8 cellular contexts compared by ENCODE assay signal in the genomic region with DNA sequence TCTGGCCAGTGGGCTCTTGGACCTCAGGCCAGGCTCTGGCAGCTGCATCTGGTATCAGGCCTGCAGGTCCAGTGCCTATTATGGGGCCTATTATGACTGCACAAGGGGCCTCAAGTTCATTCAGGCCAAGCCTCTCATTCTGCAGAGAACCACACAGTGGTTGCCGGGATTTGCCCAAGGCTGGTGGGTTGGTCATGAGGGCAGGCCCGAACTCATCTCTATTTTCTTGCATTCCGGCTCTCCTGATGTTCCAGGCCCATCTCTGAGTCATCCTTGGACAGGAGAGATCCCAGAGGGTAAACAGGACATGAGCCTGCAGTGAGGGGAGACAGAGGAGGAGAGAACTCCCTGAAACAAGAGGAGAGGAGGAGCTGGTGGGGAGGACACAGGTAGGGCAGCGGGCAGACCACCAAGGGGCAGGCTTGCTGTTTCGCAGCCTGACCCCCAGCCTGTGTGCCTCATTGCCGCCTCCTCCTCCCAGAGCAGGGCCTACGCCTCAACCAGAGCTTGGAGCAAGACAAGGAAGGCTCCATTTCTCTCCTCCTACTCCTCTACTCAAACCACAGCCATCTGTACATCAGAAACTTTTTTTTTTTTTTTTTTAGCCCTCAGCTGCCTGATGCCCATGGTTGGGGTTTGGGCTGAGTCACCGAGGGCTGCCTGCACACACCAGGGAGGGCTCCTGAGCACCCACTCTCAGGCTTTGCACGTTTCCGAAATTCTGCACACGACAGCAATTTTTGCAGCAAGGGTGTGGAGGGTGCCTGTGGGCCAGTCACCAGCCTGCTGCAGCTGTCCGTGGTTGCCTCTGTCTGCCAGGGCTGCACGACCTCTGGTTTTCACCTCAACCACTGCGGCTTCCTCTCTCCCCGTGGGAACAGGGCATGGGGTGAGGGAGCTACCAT. TPM values are rescaled to one million over a fixed set of nuclear protein-coding genes. Genes with fewer than 3 reads are reported as not detected.
DNase-seq lines count a peak whose midpoint lies in the region; ATAC-seq and TF ChIP-seq lines count a peak whose summit lies in the region.

No MANE protein-coding gene starts in this region.

- DNase-seq in astrocyte of the hippocampus (ENCODE audit: low read depth, low spot score) = peak; percentile 18
- peak; percentile 26 for DNase-seq in skeletal muscle cell (ENCODE audit: low read depth)
- no peak for DNase-seq in COLO829 (ENCODE audit: low spot score)
- no peak for DNase-seq in DMS114 treated with DMSO at 0.1 percent for 48 hours (lab: John Stamatoyannopoulos, UW; ENCODE audit: unreplicated experiment)
- no peak for DNase-seq in ascending aorta (ENCODE audit: low spot score in 2 of 2)
- DNase-seq in head of caudate nucleus = no peak

- H3K27ac Mint-ChIP-seq in T-helper 1 cell treated with Interleukin-12 subunit alpha and Interleukin-12 subunit beta and Interleukin-4 antibody, amounts not matched to agents 30 μg/mL and 1 μg/mL, for 36 hours = no peak overlapping the region

- H3K4me3 ChIP-seq in skeletal muscle cell (ENCODE audit: low read depth, low read length) (no peak overlapping the region), ascending aorta (no peak overlapping the region)

- peak; percentile 36 for ATAC-seq in GM18498 (IDR thresholded peaks at IDR 0.05; ENCODE audit: unreplicated experiment)

- TF ChIP-seq CTCF in ascending aorta (IDR thresholded peaks at IDR 0.05) = no peak

- H3K4me1 ChIP-seq in ascending aorta = peaks cover 3 to 7% of the 10 kb centered on the region in 2 donors

- intact Hi-C loops in ascending aorta (cut with DNase I) (loop anchor here (5.0 kb wide), 2 partner anchors 60 to 80 kb away; no protein-coding TSS in a partner anchor), head of caudate nucleus (cut with DNase I) (loop anchor here (10.0 kb wide), 1 partner anchor 243 kb away; no protein-coding TSS in a partner anchor)

- H3K9me3 Mint-ChIP-seq in T-helper 1 cell treated with Interleukin-12 subunit alpha and Interleukin-12 subunit beta and Interleukin-4 antibody, amounts not matched to agents 30 μg/mL and 1 μg/mL, for 36 hours = no peaks in the 10 kb centered on the region

- H3K27me3 Mint-ChIP-seq in T-helper 1 cell treated with Interleukin-12 subunit alpha and Interleukin-12 subunit beta and Interleukin-4 antibody, amounts not matched to agents 30 μg/mL and 1 μg/mL, for 36 hours (ENCODE audit: low read depth) = peaks cover 5% of the 10 kb centered on the region

- no peaks in the 10 kb centered on the region for H3K36me3 Mint-ChIP-seq in T-helper 1 cell treated with Interleukin-12 subunit alpha and Interleukin-12 subunit beta and Interleukin-4 antibody, amounts not matched to agents 30 μg/mL and 1 μg/mL, for 36 hours (ENCODE audit: low read depth)

- no peaks in the 10 kb centered on the region for H3K9me3 ChIP-seq in ascending aorta

- H3K4me1 Mint-ChIP-seq in T-helper 1 cell treated with Interleukin-12 subunit alpha and Interleukin-12 subunit beta and Interleukin-4 antibody, amounts not matched to agents 30 μg/mL and 1 μg/mL, for 36 hours (ENCODE audit: low read depth) = peaks cover 26% of the 10 kb centered on the region

- H3K4me3 Mint-ChIP-seq in T-helper 1 cell treated with Interleukin-12 subunit alpha and Interleukin-12 subunit beta and Interleukin-4 antibody, amounts not matched to agents 30 μg/mL and 1 μg/mL, for 36 hours = peak overlapping the region; percentile 28

- no peak overlapping the region for H3K27ac ChIP-seq in ascending aorta

- no peaks in the 10 kb centered on the region for H3K27me3 ChIP-seq in ascending aorta

- H3K36me3 ChIP-seq in ascending aorta = no peaks in the 10 kb centered on the region

RNA-seq across cellular contexts. Expression of a gene that starts 12.7 kb away (rescaled TPM):
- not detected for total RNA-seq in ascending aorta

Comparison
In these comparisons a context has a peak if more than half of its experiments do, and no peak if none do; other contexts are left out.
1. DNase-seq: peak in astrocyte of the hippocampus (single experiment) and skeletal muscle cell (single experiment); none in COLO829 (single experiment), DMS114 treated with DMSO at 0.1 percent for 48 hours (single experiment), ascending aorta (0 of 2) and head of caudate nucleus (0 of 42).